ENCODE assay signal across 13 cellular contexts in the genomic region with DNA sequence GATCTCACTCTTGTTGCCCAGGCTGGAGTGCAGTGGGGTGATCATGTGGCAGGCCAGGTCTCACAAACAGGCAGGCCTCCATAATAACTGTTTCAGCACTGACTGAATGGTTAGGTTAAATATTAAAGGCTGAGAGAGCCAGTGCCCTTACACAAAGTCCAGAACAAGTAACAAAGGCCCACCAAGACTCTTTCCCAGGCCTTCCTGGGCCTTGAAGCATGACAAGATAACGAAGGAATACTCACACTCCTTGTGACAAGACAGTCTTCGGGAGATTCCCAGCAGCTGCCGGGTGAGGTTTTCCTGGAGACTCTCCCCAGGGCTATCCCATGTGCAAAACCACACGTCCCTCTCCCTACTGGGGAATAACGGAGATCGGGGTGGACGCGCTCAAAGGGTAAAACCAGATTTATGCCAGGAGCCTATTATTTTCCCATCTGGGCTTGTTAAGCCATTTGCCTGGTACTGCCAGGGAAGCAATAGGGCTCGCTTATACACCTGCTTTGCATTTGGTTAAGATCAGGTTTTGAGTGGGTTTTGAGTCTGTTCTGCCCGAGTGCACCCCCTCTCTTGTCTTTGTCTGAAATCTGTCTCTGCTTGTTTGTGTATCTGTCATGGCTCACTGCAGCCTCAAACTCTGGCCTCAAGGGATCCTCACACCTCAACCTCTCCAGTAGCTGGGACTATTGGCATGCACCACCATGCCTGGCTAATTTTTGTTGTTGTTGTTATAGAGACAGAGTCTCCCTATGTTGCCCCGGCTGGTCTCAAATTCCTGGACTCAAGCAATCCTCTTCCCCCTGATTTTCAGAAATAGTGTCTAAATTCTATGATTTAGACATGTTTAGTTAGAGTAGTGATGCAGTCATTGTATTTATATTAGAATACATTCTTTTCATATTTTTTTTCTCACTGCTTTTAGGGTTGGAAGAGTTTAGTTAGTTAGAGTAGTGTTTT. TPM values are rescaled to one million over a fixed set of nuclear protein-coding genes. Genes with fewer than 3 reads are reported as not detected.
DNase-seq lines count a peak whose midpoint lies in the region; ATAC-seq, FAIRE-seq and TF ChIP-seq lines count a peak whose summit lies in the region.
"Had no signal": no experiment of that assay in that cellular context is flagged by ENCODE, and none has a peak within 500 bp of the region (broad histone marks: within the 10 kb centered on the region; RNA-seq: fewer than 3 reads in every experiment).

No MANE protein-coding gene starts in this region.

- H4K20me1 ChIP-seq in HepG2 (ENCODE audit: insufficient read depth, low read length) = peaks cover 2% of the 10 kb centered on the region; the same call in 1 of the 2 replicates

- peaks cover 42% of the 10 kb centered on the region for H3K79me2 ChIP-seq in HepG2 (ENCODE audit: insufficient read depth, low read length)

- CTCF ChIA-PET in HEK293 (lab: Yijun Ruan, JAX) = interaction anchor here (0.6 to 5.2 kb wide), 3 partner anchors 7 to 571 kb away, joined by 3 to 84 read pairs (median 4); a partner anchor contains a TSS
- CTCF ChIA-PET in HepG2 (lab: Yijun Ruan, JAX; ENCODE audit: low intra/inter-chr PET ratio, low total read pairs) = interaction anchor here (2.2 kb wide), 1 partner anchor 8 kb away, joined by 6 read pairs; a partner anchor contains a TSS

- H3K9me3 ChIP-seq in HEK293 (ENCODE audit: control insufficient read depth, insufficient read depth, low read depth, low read length) (no peaks in the 10 kb centered on the region), HepG2 (ENCODE audit: low read length) (no peaks in the 10 kb centered on the region), WERI-Rb-1 (ENCODE audit: severe bottlenecking) (no peaks in the 10 kb centered on the region)
- H3K9me3 ChIP-seq: upper lobe of left lung had no signal

- H3K4me1 ChIP-seq in HEK293 (ENCODE audit: control insufficient read depth, insufficient read depth, low read length) = no peaks in the 10 kb centered on the region
- H3K4me1 ChIP-seq in HepG2 (ENCODE audit: insufficient read depth, low read length) = peaks cover 59% of the 10 kb centered on the region
- H3K4me1 ChIP-seq: upper lobe of left lung had no signal

- DNase-seq in HepG2 (ENCODE audit: low spot score) (peak; percentile 78), NK-92 (lab: John Stamatoyannopoulos, UW; ENCODE audit: unreplicated experiment) (no peak), GOT3 (lab: John Stamatoyannopoulos, UW) (no peak), GM12891 (ENCODE audit: insufficient read length, low spot score) (no peak), WERI-Rb-1 (no peak)
- DNase-seq: stimulated activated CD4-positive, alpha-beta T cell treated with anti-CD3 and anti-CD28 coated beads, Interleukin-1b, Interleukin-23, amount 100 ng/mL, for 48 hours; upper lobe of left lung had no signal

- TF ChIP-seq POLR2A in HepG2 (IDR thresholded peaks at IDR 0.05; ENCODE audit: insufficient read depth in 1 of 2, low read depth in 2 of 2, low read length in 2 of 2) (peak; percentile 73 to 88), GM12891 (IDR thresholded peaks at IDR 0.05; ENCODE audit: low read depth, low read length) (no peak)

- POLR2A ChIA-PET in HEK293 (lab: Yijun Ruan, JAX) (no interaction called here), HepG2 (lab: Yijun Ruan, JAX) (interaction anchor here (1.6 to 2.1 kb wide), 2 partner anchors 7 to 261 kb away, joined by 3 to 44 read pairs; a partner anchor contains a TSS)

- peak overlapping the region; percentile 93 for H3K9ac ChIP-seq in HepG2 (ENCODE audit: insufficient read depth, low read depth, low read length)

- no peak for TF ChIP-seq CTCF in HEK293 (tag by site-specific recombination; IDR thresholded peaks at IDR 0.05)
- 0 out of 2 replicates have a peak, but pooled peaks have one; percentile 9 for TF ChIP-seq CTCF in HepG2 (CRISPR knock-in tag; IDR thresholded peaks at IDR 0.05)
- TF ChIP-seq CTCF in WERI-Rb-1 (IDR thresholded peaks at IDR 0.05; ENCODE audit: low read depth, low read length) = no peak

- H3K27ac ChIP-seq in HEK293 (ENCODE audit: extremely low read depth, low read depth, low read length) (no peak overlapping the region), HepG2 (ENCODE audit: extremely low read length, insufficient read depth, low read length) (peak overlapping the region; percentile 96), WERI-Rb-1 (no peak overlapping the region)
- H3K27ac ChIP-seq: SK-N-MC, upper lobe of left lung had no signal

- peak; percentile 77 for ATAC-seq in GM18867 (IDR thresholded peaks at IDR 0.05; ENCODE audit: unreplicated experiment)
- ATAC-seq in HG03460 (IDR thresholded peaks at IDR 0.05; ENCODE audit: unreplicated experiment) = peak; percentile 79
- ATAC-seq in HepG2 = peak; percentile 87

- TF ChIP-seq RAD21 in HepG2 (CRISPR knock-in tag; IDR thresholded peaks at IDR 0.05) = no peak

- H2AFZ ChIP-seq in HepG2 (ENCODE audit: low read length) = peak overlapping the region; percentile 89

- TF ChIP-seq EP300 in HepG2 (IDR thresholded peaks at IDR 0.05; ENCODE audit: low read depth in 2 of 2, low read length in 2 of 2) = no peak; a peak in 1 of 4 replicates
- no peak for TF ChIP-seq EP300 in HepG2 (CRISPR knock-in tag; IDR thresholded peaks at IDR 0.05; ENCODE audit: borderline replicate concordance)

- H3K36me3 ChIP-seq in HEK293 (ENCODE audit: control insufficient read depth in 2 of 2, insufficient read depth in 1 of 2, low read length in 2 of 2) = no peaks in the 10 kb centered on the region
- H3K36me3 ChIP-seq in HepG2 (replicated peaks in 1 of 2; ENCODE audit: control insufficient read depth in 1 of 2, insufficient read depth in 2 of 2, low read length in 2 of 2) = peaks cover 3 to 12% of the 10 kb centered on the region in 2 experiments; a peak in 4 of 5 replicates
- no peaks in the 10 kb centered on the region for H3K36me3 ChIP-seq in WERI-Rb-1
- H3K36me3 ChIP-seq: upper lobe of left lung had no signal

- H3K4me2 ChIP-seq in HepG2 (ENCODE audit: low read depth, low read length) = peak overlapping the region; percentile 77

- H3K27me3 ChIP-seq in HepG2 (ENCODE audit: control insufficient read depth in 1 of 2, insufficient read depth in 2 of 2, low read length in 2 of 2) = no peaks in the 10 kb centered on the region; a peak in 1 of 5 replicates
- no peaks in the 10 kb centered on the region for H3K27me3 ChIP-seq in WERI-Rb-1 (ENCODE audit: insufficient read depth, low read depth, severe bottlenecking)
- H3K27me3 ChIP-seq: upper lobe of left lung had no signal

- intact Hi-C loops in HepG2 (cut with micrococcal nuclease; ENCODE audit: unreplicated experiment) = no loop called here

- FAIRE-seq in HepG2 (lab: Jason Lieb, UNC) (peak; percentile 48), GM12891 (lab: Jason Lieb, UNC) (no peak)
- FAIRE-seq: H1 had no signal

- TSS peak; percentile 74 for BruUV-seq in HepG2 (replicated peaks; lab: Mats Ljungman, UMichigan)

- in situ Hi-C loops in HepG2 (cut with HindIII; ENCODE audit: extremely low pct_ligation_motif_present, low pct_unique_long_range_greater_than_20kb) = no loop called here

- 0% methylated on average over 6 of the region's 11 CpGs for WGBS in HepG2 (ENCODE audit: low lambda C conversion rate)

- H3K4me3 ChIP-seq in HEK293 (ENCODE audit: low read depth, low read length) (no peak overlapping the region), HepG2 (replicated peaks in 1 of 3; ENCODE audit: insufficient read depth in 1 of 3, low read depth in 2 of 3, low read length in 3 of 3) (peak overlapping the region; percentile 65 to 95 (median 72)), WERI-Rb-1 (ENCODE audit: low read depth, low read length) (no peak overlapping the region)
- H3K4me3 ChIP-seq: SK-N-MC, upper lobe of left lung had no signal

RNA-seq across cellular contexts. Expression of a gene that starts 1.4 kb away (rescaled TPM):
- 23.9 and 40.0 TPM in 2 replicates for total RNA-seq in HepG2 (2016; rRNA removed; fragmentation: Illumina TruSeq; extraction: Trizol)
- total RNA-seq in HepG2 (2016; cell fraction: cytosol; rRNA removed; fragmentation: Illumina TruSeq; extraction: Trizol; ENCODE audit: low read depth) = 13.2 and 15.3 TPM in 2 replicates
- 25.8 and 40.1 TPM in 2 replicates for total RNA-seq in HepG2 (2016; cell fraction: insoluble cytoplasmic fraction; rRNA removed; fragmentation: Illumina TruSeq; extraction: Trizol)
- 15.4 and 17.9 TPM in 2 replicates for total RNA-seq in HepG2 (2016; cell fraction: membrane; rRNA removed; fragmentation: Illumina TruSeq; extraction: Trizol)
- 58.4 and 68.3 TPM in 2 replicates for total RNA-seq in HepG2 (2016; cell fraction: nucleus; rRNA removed; fragmentation: Illumina TruSeq; extraction: Trizol)
- polyA plus RNA-seq in HepG2 (2011; rRNA removed) = 59.1 and 75.4 TPM in 2 replicates
- 27.6 and 37.9 TPM in 2 replicates for polyA plus RNA-seq in HepG2 (2011; cell fraction: cytosol; rRNA removed)
- 71.7 and 72.3 TPM in 2 replicates for polyA plus RNA-seq in HepG2 (2011; cell fraction: nucleus; rRNA removed)
- polyA plus RNA-seq in HepG2 (2012) = 30.3 and 68.2 TPM in 2 replicates
- polyA plus RNA-seq in HepG2 (2016; cell fraction: cytosol; fragmentation: Illumina TruSeq; extraction: Trizol; ENCODE audit: low read depth) = 2.9 TPM in 2 replicates
- 21.0 and 21.2 TPM in 2 replicates for polyA plus RNA-seq in HepG2 (2016; cell fraction: insoluble cytoplasmic fraction; fragmentation: Illumina TruSeq; extraction: Trizol; ENCODE audit: low read depth)
- polyA plus RNA-seq in HepG2 (2016; cell fraction: membrane; fragmentation: Illumina TruSeq; extraction: Trizol; ENCODE audit: low read depth) = 6.2 and 7.6 TPM in 2 replicates
- 70.2 and 71.4 TPM in 2 replicates for polyA plus RNA-seq in HepG2 (2016; cell fraction: nucleus; fragmentation: Illumina TruSeq; extraction: Trizol; ENCODE audit: insufficient read depth, low read depth)
- 21.7 TPM in 1 of 2 replicates, not detected in the other for polyA minus RNA-seq in HepG2 (2011; rRNA and poly(A)+ RNA removed; ENCODE audit: low replicate concordance)
- polyA minus RNA-seq in HepG2 (2011; cell fraction: cytosol; rRNA and poly(A)+ RNA removed) = 24.9 and 25.1 TPM in 2 replicates
- polyA minus RNA-seq in HepG2 (2011; cell fraction: nucleus; rRNA and poly(A)+ RNA removed) = 96.8 and 123 TPM in 2 replicates
- polyA plus RNA-seq in GM12891 (2012; ENCODE audit: low read depth, missing spikeins) = not detected
- total RNA-seq: fibroblast of villous mesenchyme, H1 had no signal

RNA-seq across cellular contexts. Expression of a gene that starts 7.6 kb away (rescaled TPM):
- total RNA-seq in HepG2 (2016; rRNA removed; fragmentation: Illumina TruSeq; extraction: Trizol) = 30.0 and 34.9 TPM in 2 replicates
- total RNA-seq in HepG2 (2016; cell fraction: cytosol; rRNA removed; fragmentation: Illumina TruSeq; extraction: Trizol; ENCODE audit: low read depth) = 4.1 and 4.9 TPM in 2 replicates
- 29.8 and 33.9 TPM in 2 replicates for total RNA-seq in HepG2 (2016; cell fraction: insoluble cytoplasmic fraction; rRNA removed; fragmentation: Illumina TruSeq; extraction: Trizol)
- total RNA-seq in HepG2 (2016; cell fraction: membrane; rRNA removed; fragmentation: Illumina TruSeq; extraction: Trizol) = 7.5 and 7.8 TPM in 2 replicates
- total RNA-seq in HepG2 (2016; cell fraction: nucleus; rRNA removed; fragmentation: Illumina TruSeq; extraction: Trizol) = 66.7 and 78.1 TPM in 2 replicates
- 40.9 and 50.5 TPM in 2 replicates for polyA plus RNA-seq in HepG2 (2011; rRNA removed)
- polyA plus RNA-seq in HepG2 (2011; cell fraction: cytosol; rRNA removed) = 15.3 and 20.2 TPM in 2 replicates
- polyA plus RNA-seq in HepG2 (2011; cell fraction: nucleus; rRNA removed) = 94.8 and 97.3 TPM in 2 replicates
- 21.5 and 23.7 TPM in 2 replicates for polyA plus RNA-seq in HepG2 (2012)
- polyA plus RNA-seq in HepG2 (2016; cell fraction: cytosol; fragmentation: Illumina TruSeq; extraction: Trizol; ENCODE audit: low read depth) = 0.52 and 0.68 TPM in 2 replicates
- polyA plus RNA-seq in HepG2 (2016; cell fraction: insoluble cytoplasmic fraction; fragmentation: Illumina TruSeq; extraction: Trizol; ENCODE audit: low read depth) = 16.2 TPM in 2 replicates
- 1.6 and 1.9 TPM in 2 replicates for polyA plus RNA-seq in HepG2 (2016; cell fraction: membrane; fragmentation: Illumina TruSeq; extraction: Trizol; ENCODE audit: low read depth)
- 76.5 and 79.3 TPM in 2 replicates for polyA plus RNA-seq in HepG2 (2016; cell fraction: nucleus; fragmentation: Illumina TruSeq; extraction: Trizol; ENCODE audit: insufficient read depth, low read depth)
- 13.4 and 37.5 TPM in 2 replicates for polyA minus RNA-seq in HepG2 (2011; rRNA and poly(A)+ RNA removed; ENCODE audit: low replicate concordance)
- 23.4 and 24.8 TPM in 2 replicates for polyA minus RNA-seq in HepG2 (2011; cell fraction: cytosol; rRNA and poly(A)+ RNA removed)
- polyA minus RNA-seq in HepG2 (2011; cell fraction: nucleus; rRNA and poly(A)+ RNA removed) = 152 and 168 TPM in 2 replicates
- polyA plus RNA-seq in GM12891 (2012; ENCODE audit: low read depth, missing spikeins) = 7.5 TPM

Comparison
In these comparisons a context has a peak if more than half of its experiments do, and no peak if none do; other contexts are left out.
1. H3K4me3 ChIP-seq: peak in HepG2 (3 of 3); none in HEK293 (single experiment) and WERI-Rb-1 (single experiment).
2. Peak in every context shown above with its lines, with median percentiles within 50 percentile points of each other: ATAC-seq.